ENCODE assay signal across 14 cellular contexts in the genomic region with DNA sequence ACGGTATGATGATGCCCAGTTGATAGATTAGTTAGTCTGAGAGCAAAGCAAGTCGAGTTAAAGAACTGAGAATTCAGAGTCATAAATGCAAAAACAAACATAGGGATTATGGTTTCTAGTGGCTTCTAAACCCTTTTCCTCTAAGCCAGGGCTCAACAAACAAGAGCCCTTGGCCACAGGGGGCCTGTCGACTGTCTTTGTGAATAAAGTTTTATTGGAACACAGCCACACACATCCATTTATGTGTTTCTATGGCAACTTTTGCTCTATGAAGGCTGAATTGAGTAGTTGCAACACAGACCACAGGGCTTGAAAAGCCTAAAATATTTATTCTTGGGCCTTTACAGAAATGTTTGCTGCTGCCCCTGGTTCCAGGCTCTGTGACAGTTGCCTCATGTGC.
"Had no signal": no experiment of that assay in that cellular context is flagged by ENCODE, and none has a peak within 500 bp of the region (broad histone marks: within the 10 kb centered on the region; RNA-seq: fewer than 3 reads in every experiment).

No MANE protein-coding gene starts in this region.

- H3K27me3 ChIP-seq: ascending aorta, heart right ventricle, pancreas had no signal

- H3K9me3 ChIP-seq: ascending aorta, heart right ventricle, pancreas had no signal

- H3K36me3 Mint-ChIP-seq: activated CD4-positive, alpha-beta memory T cell treated with anti-CD3 and anti-CD28 coated beads for 36 hours; activated naive CD8-positive, alpha-beta T cell treated with anti-CD3 and anti-CD28 coated beads, Interleukin-2, amount 10 ng/mL, durations not matched to agents 7 days and 5 days had no signal

- H3K4me3 Mint-ChIP-seq: activated CD4-positive, alpha-beta memory T cell treated with anti-CD3 and anti-CD28 coated beads for 36 hours; activated naive CD8-positive, alpha-beta T cell treated with anti-CD3 and anti-CD28 coated beads, Interleukin-2, amount 10 ng/mL, durations not matched to agents 7 days and 5 days; neural crest cell; T-helper 2 cell treated with Interferon-gamma antibody and Interleukin-4, amounts not matched to agents 5 μg/mL and 100 μg/mL, for 36 hours had no signal

- H3K36me3 ChIP-seq: ascending aorta, heart right ventricle, pancreas had no signal

- H3K27ac Mint-ChIP-seq: activated CD4-positive, alpha-beta memory T cell treated with anti-CD3 and anti-CD28 coated beads for 36 hours; activated naive CD8-positive, alpha-beta T cell treated with anti-CD3 and anti-CD28 coated beads, Interleukin-2, amount 10 ng/mL, durations not matched to agents 7 days and 5 days; T-helper 2 cell treated with Interferon-gamma antibody and Interleukin-4, amounts not matched to agents 5 μg/mL and 100 μg/mL, for 36 hours had no signal

- H3K9me3 Mint-ChIP-seq: activated CD4-positive, alpha-beta memory T cell treated with anti-CD3 and anti-CD28 coated beads for 36 hours; activated naive CD8-positive, alpha-beta T cell treated with anti-CD3 and anti-CD28 coated beads, Interleukin-2, amount 10 ng/mL, durations not matched to agents 7 days and 5 days; neural crest cell; T-helper 2 cell treated with Interferon-gamma antibody and Interleukin-4, amounts not matched to agents 5 μg/mL and 100 μg/mL, for 36 hours had no signal

- H3K4me1 Mint-ChIP-seq: activated naive CD8-positive, alpha-beta T cell treated with anti-CD3 and anti-CD28 coated beads, Interleukin-2, amount 10 ng/mL, durations not matched to agents 7 days and 5 days; neural crest cell had no signal

- DNase-seq: activated CD4-positive, alpha-beta memory T cell treated with anti-CD3 and anti-CD28 coated beads for 36 hours; activated CD4-positive, alpha-beta T cell treated with anti-CD3 and anti-CD28 coated beads for 1 hour; activated naive CD8-positive, alpha-beta T cell treated with anti-CD3 and anti-CD28 coated beads, Interleukin-2, amount 10 ng/mL, durations not matched to agents 7 days and 5 days; activated T-cell treated with anti-CD3 and anti-CD28 coated beads, Interleukin-2, amount 50 U/mL, for 48 hours; foreskin melanocyte; heart right ventricle; islet precursor cell; pancreas; retina; SW 1271 had no signal

- H3K27ac ChIP-seq: ascending aorta, heart right ventricle, pancreas, skin epidermis had no signal

- H3K4me3 ChIP-seq: ascending aorta, heart right ventricle, pancreas, skin epidermis had no signal

- H3K4me1 ChIP-seq: pancreas had no signal

- H3K27me3 Mint-ChIP-seq: activated CD4-positive, alpha-beta memory T cell treated with anti-CD3 and anti-CD28 coated beads for 36 hours had no signal
